Comparison of ENCODE assay signal across 22 cellular contexts in the genomic region with DNA sequence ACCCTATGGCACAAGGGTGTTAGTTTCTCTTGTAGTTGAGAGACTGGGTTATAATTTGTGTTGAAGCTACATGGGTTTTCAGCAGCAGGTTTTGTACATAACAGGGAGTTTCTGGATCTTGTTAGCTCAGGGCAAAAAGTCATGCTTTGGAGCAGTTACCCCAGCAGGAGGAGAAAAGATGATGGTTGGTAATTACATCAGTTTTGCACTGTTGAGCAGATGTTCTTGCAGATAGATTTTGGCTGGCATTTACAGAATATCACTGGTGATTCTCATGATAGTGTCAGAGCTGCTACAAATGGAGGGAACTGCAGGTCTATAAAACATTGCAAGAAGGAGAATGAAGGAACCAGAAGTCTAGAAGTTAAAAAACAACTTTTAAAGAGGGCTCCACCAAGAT.
"Had no signal": no experiment of that assay in that cellular context is flagged by ENCODE, and none has a peak within 500 bp of the region (broad histone marks: within the 10 kb centered on the region; RNA-seq: fewer than 3 reads in every experiment).

No MANE protein-coding gene starts in this region.

- ATAC-seq: activated naive CD4-positive, alpha-beta T cell treated with anti-CD3 and anti-CD28 coated beads, Interleukin-2, amount 50 U/mL, for 72 hours; activated naive CD8-positive, alpha-beta T cell treated with anti-CD3 and anti-CD28 coated beads, Interleukin-2, amount 50 U/mL, for 24 hours; activated T-cell treated with anti-CD3 and anti-CD28 coated beads, Interleukin-2, amount 50 U/mL, for 4 hours; body of pancreas; PC-3 had no signal

- H3K36me3 ChIP-seq: ascending aorta, SJSA1 had no signal

- H3K9me3 ChIP-seq: ascending aorta, body of pancreas, SJSA1 had no signal

- H3K27ac ChIP-seq: ascending aorta, body of pancreas, SJSA1, VCaP had no signal

- H3K4me1 ChIP-seq: ascending aorta, body of pancreas, SJSA1 had no signal

- H3K27me3 ChIP-seq: ascending aorta, body of pancreas had no signal

- DNase-seq: activated CD4-positive, alpha-beta memory T cell treated with anti-CD3 and anti-CD28 coated beads for 36 hours; activated CD4-positive, alpha-beta T cell treated with anti-CD3 and anti-CD28 coated beads, Interleukin-2, amount 10 ng/mL, durations not matched to agents 7 days and 5 days; activated CD4-positive, CD25-positive, alpha-beta regulatory T cell; activated CD8-positive, alpha-beta memory T cell treated with anti-CD3 and anti-CD28 coated beads for 24 hours; activated effector memory CD4-positive, alpha-beta T cell treated with anti-CD3 and anti-CD28 coated beads, Interleukin-2, amount 50 U/mL, for 16 hours; activated naive CD4-positive, alpha-beta T cell treated with Interleukin-2 at 50 U/mL for 16 hours; activated naive CD8-positive, alpha-beta T cell treated with anti-CD3 and anti-CD28 coated beads, Interleukin-2, amount 50 U/mL, for 24 hours; activated T-cell treated with anti-CD3 and anti-CD28 coated beads, Interleukin-2, amount 50 U/mL, for 4 hours; amniotic stem cell; body of pancreas; KG1; NCI-H1048; NCI-H187; NCI-H446 treated with DMSO at 0.1 percent for 48 hours; NCI-H524 treated with DMSO at 0.1 percent for 48 hours; PC-3; SHP77; T-helper 1 cell had no signal

- H3K4me3 ChIP-seq: ascending aorta, body of pancreas, SJSA1 had no signal
